Comparison of ENCODE assay signal across 18 cellular contexts in genomic region chr12:93180566-93180965, GRCh38.
"Had no signal": no experiment of that assay in that cellular context is flagged by ENCODE, and none has a peak within 500 bp of the region (broad histone marks: within the 10 kb centered on the region; RNA-seq: fewer than 3 reads in every experiment).

No MANE protein-coding gene starts in this region.

- H3K27me3 ChIP-seq: adrenal gland, breast epithelium, dorsolateral prefrontal cortex, heart left ventricle, tibial nerve had no signal

- H3K4me1 ChIP-seq: breast epithelium had no signal

- ATAC-seq: activated CD4-positive, CD25-positive, alpha-beta regulatory T cell treated with anti-CD3 and anti-CD28 coated beads, Interleukin-2, amount 50 U/mL, for 24 hours; activated CD8-positive, alpha-beta T cell treated with anti-CD3 and anti-CD28 coated beads, Interleukin-2, amount 10 ng/mL, durations not matched to agents 7 days and 5 days; effector memory CD8-positive, alpha-beta T cell; esophagus mucosa; left colon; lower lobe of right lung; natural killer cell; stimulated activated naive CD8-positive, alpha-beta T cell treated with anti-CD3 and anti-CD28 coated beads, Interleukin-15, amount 100 ng/mL, for 72 hours had no signal

- H3K27ac ChIP-seq: adrenal gland, breast epithelium, dorsolateral prefrontal cortex, lower lobe of right lung, tibial nerve, VCaP had no signal

- H3K9me3 ChIP-seq: adrenal gland, breast epithelium, lower lobe of right lung, tibial nerve had no signal

- DNase-seq: activated CD4-positive, alpha-beta T cell treated with anti-CD3 and anti-CD28 coated beads, Interleukin-2, amount 10 ng/mL, durations not matched to agents 24 days and 14 days; activated CD8-positive, alpha-beta T cell treated with anti-CD3 and anti-CD28 coated beads, Interleukin-2, amount 10 ng/mL, durations not matched to agents 7 days and 5 days; activated gamma-delta T cell treated with Interleukin-2 at 50 U/mL for 16 hours; adrenal gland; dorsolateral prefrontal cortex; effector memory CD8-positive, alpha-beta T cell; left colon; lower lobe of right lung; natural killer cell; stimulated activated CD4-positive, alpha-beta T cell treated with anti-CD3 and anti-CD28 coated beads, Interleukin-1b, Interleukin-23, amount 100 ng/mL, for 48 hours; stimulated activated naive CD8-positive, alpha-beta T cell treated with anti-CD3 and anti-CD28 coated beads, Interleukin-15, amount 100 ng/mL, for 72 hours; T-helper 2 cell had no signal

- H3K36me3 ChIP-seq: adrenal gland, breast epithelium, heart left ventricle, lower lobe of right lung, tibial nerve had no signal

- H3K4me3 ChIP-seq: adrenal gland, breast epithelium, dorsolateral prefrontal cortex, heart left ventricle, lower lobe of right lung, tibial nerve had no signal
